Comparison of ENCODE assay signal across 9 cellular contexts in the genomic region with DNA sequence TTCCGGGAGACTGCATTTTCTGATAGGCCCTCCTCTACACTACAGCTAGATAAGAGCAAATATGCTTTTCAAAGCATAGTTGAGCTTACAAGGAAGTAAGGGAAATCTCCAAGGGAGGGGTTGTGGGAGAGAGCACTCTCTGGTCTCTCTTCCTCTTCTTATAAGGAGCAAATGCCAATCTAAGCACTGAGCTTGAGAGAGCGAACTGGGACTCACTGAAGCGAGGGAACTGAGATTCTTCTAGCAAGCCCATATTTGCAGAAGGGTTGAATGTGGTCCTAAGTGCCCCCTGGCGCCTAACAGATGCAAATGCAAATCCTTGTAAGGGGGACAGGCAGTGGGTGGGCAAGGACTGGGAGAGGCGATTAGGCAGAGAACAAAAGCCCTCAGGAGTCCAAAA.
DNase-seq lines count a peak whose midpoint lies in the region; ATAC-seq and TF ChIP-seq lines count a peak whose summit lies in the region.
"Had no signal": no experiment of that assay in that cellular context is flagged by ENCODE, and none has a peak within 500 bp of the region (broad histone marks: within the 10 kb centered on the region; RNA-seq: fewer than 3 reads in every experiment).

No MANE protein-coding gene starts in this region.

- H3K27ac ChIP-seq in mammary epithelial cell (ENCODE audit: insufficient read depth, low read depth, low read length) (no peak overlapping the region), lung (ENCODE audit: low read depth in 1 of 2, low read length in 1 of 2) (no peak overlapping the region)
- no peak overlapping the region for H3K27ac ChIP-seq in naive thymus-derived CD4-positive, alpha-beta T cell (ENCODE audit: low read depth, low read length)

- H3K4me3 ChIP-seq in HFF-Myc (replicated peaks; ENCODE audit: low read depth, low read length), result no peak overlapping the region
- no peak overlapping the region for H3K4me3 ChIP-seq in mammary epithelial cell (replicated peaks in 1 of 3; ENCODE audit: insufficient read depth in 1 of 3, low read depth in 2 of 3, low read length in 3 of 3)
- no peak overlapping the region for H3K4me3 ChIP-seq in lung
- no peak overlapping the region for H3K4me3 ChIP-seq in naive thymus-derived CD4-positive, alpha-beta T cell (ENCODE audit: low read length)

- H4K20me1 ChIP-seq in mammary epithelial cell (ENCODE audit: insufficient read depth, low read length), result no peaks in the 10 kb centered on the region

- peaks cover 3% of the 10 kb centered on the region for H3K4me1 Mint-ChIP-seq in activated CD8-positive, alpha-beta memory T cell treated with anti-CD3 and anti-CD28 coated beads, Interleukin-2, amount 10 ng/mL, durations not matched to agents 7 days and 5 days
- peaks cover 0 to 5% (median 0%) of the 10 kb centered on the region in 7 donors for H3K4me1 Mint-ChIP-seq in naive thymus-derived CD4-positive, alpha-beta T cell
- H3K4me1 Mint-ChIP-seq: central memory CD8-positive, alpha-beta T cell had no signal

- peak; percentile 45 for ATAC-seq in activated CD8-positive, alpha-beta memory T cell treated with anti-CD3 and anti-CD28 coated beads, Interleukin-2, amount 10 ng/mL, durations not matched to agents 7 days and 5 days
- peak; percentile 33 for ATAC-seq in lung (ENCODE audit: insufficient read depth, low FRiP score)
- ATAC-seq in naive thymus-derived CD4-positive, alpha-beta T cell, result no peak

- H3K36me3 Mint-ChIP-seq in activated CD8-positive, alpha-beta memory T cell treated with anti-CD3 and anti-CD28 coated beads, Interleukin-2, amount 10 ng/mL, durations not matched to agents 7 days and 5 days, result no peaks in the 10 kb centered on the region
- H3K36me3 Mint-ChIP-seq in naive thymus-derived CD4-positive, alpha-beta T cell, result no peaks in the 10 kb centered on the region

- H3K4me1 ChIP-seq in mammary epithelial cell (ENCODE audit: insufficient read depth, low read length) (no peaks in the 10 kb centered on the region), lung (ENCODE audit: control insufficient read depth in 2 of 2, insufficient read depth in 2 of 2, low read length in 2 of 2) (peaks cover 0 to 2% of the 10 kb centered on the region in 2 donors)
- no peaks in the 10 kb centered on the region for H3K4me1 ChIP-seq in naive thymus-derived CD4-positive, alpha-beta T cell (ENCODE audit: control insufficient read depth in 2 of 2, insufficient read depth in 2 of 2, low read length in 2 of 2)

- no peak overlapping the region for H3K27ac Mint-ChIP-seq in activated CD8-positive, alpha-beta memory T cell treated with anti-CD3 and anti-CD28 coated beads, Interleukin-2, amount 10 ng/mL, durations not matched to agents 7 days and 5 days
- H3K27ac Mint-ChIP-seq in naive thymus-derived CD4-positive, alpha-beta T cell, result no peak overlapping the region

- 78% methylated on average over 5 of the region's 5 CpGs for WGBS in mammary epithelial cell (ENCODE audit: low coverage, missing lambda C conversion rate)
- 19 to 24% methylated on average over 5 of the region's 5 CpGs for WGBS in lung, 2 donors

- no peaks in the 10 kb centered on the region for H3K9me3 Mint-ChIP-seq in activated CD8-positive, alpha-beta memory T cell treated with anti-CD3 and anti-CD28 coated beads, Interleukin-2, amount 10 ng/mL, durations not matched to agents 7 days and 5 days (ENCODE audit: low read depth)
- peaks cover 0 to 12% (median 0%) of the 10 kb centered on the region in 11 donors for H3K9me3 Mint-ChIP-seq in naive thymus-derived CD4-positive, alpha-beta T cell
- H3K9me3 Mint-ChIP-seq: central memory CD8-positive, alpha-beta T cell had no signal

- POLR2A ChIA-PET in naive thymus-derived CD4-positive, alpha-beta T cell (lab: Charles Lee), result no interaction called here

- H3K27me3 ChIP-seq in mammary epithelial cell (ENCODE audit: insufficient read depth, low read length) (no peaks in the 10 kb centered on the region), lung (ENCODE audit: control insufficient read depth, insufficient read depth) (no peaks in the 10 kb centered on the region)
- peaks cover 0 to 4% of the 10 kb centered on the region in 2 donors for H3K27me3 ChIP-seq in naive thymus-derived CD4-positive, alpha-beta T cell (ENCODE audit: control insufficient read depth in 2 of 2, insufficient read depth in 2 of 2, low read length in 2 of 2)

- no peak overlapping the region for H3K4me2 ChIP-seq in mammary epithelial cell (ENCODE audit: insufficient read depth, low read depth, low read length)

- H3K4me3 Mint-ChIP-seq in activated CD8-positive, alpha-beta memory T cell treated with anti-CD3 and anti-CD28 coated beads, Interleukin-2, amount 10 ng/mL, durations not matched to agents 7 days and 5 days, result no peak overlapping the region
- no peak overlapping the region for H3K4me3 Mint-ChIP-seq in naive thymus-derived CD4-positive, alpha-beta T cell
- H3K4me3 Mint-ChIP-seq: central memory CD8-positive, alpha-beta T cell had no signal

- TF ChIP-seq CTCF in HFF-Myc (IDR thresholded peaks at IDR 0.05; ENCODE audit: low read depth, low read length, missing control alignments), result peak; percentile 66
- peak; percentile 32 to 33 for TF ChIP-seq CTCF in mammary epithelial cell (conservative IDR thresholded peaks at IDR 0.05 in 1 of 2, IDR thresholded peaks at IDR 0.05 in 1 of 2; ENCODE audit: extremely low read depth in 1 of 2, insufficient read depth in 1 of 2, low read depth in 1 of 2, low read length in 2 of 2)
- peak; percentile 4 for TF ChIP-seq CTCF in lung (IDR thresholded peaks at IDR 0.05; ENCODE audit: control extremely low read depth, extremely low read depth)

- H3K79me2 ChIP-seq in mammary epithelial cell (ENCODE audit: insufficient read depth, low read length), result no peaks in the 10 kb centered on the region

- no peaks in the 10 kb centered on the region for H3K9me3 ChIP-seq in mammary epithelial cell (replicated peaks; ENCODE audit: insufficient read depth, low read length)
- H3K9me3 ChIP-seq in lung (ENCODE audit: control insufficient read depth in 2 of 2, insufficient read depth in 1 of 2, low read length in 1 of 2), result peaks cover 0 to 2% of the 10 kb centered on the region in 2 donors
- no peaks in the 10 kb centered on the region for H3K9me3 ChIP-seq in naive thymus-derived CD4-positive, alpha-beta T cell (ENCODE audit: control insufficient read depth in 2 of 3, low read length in 3 of 3)

- H3K27me3 Mint-ChIP-seq in activated CD8-positive, alpha-beta memory T cell treated with anti-CD3 and anti-CD28 coated beads, Interleukin-2, amount 10 ng/mL, durations not matched to agents 7 days and 5 days, result peaks cover 24% of the 10 kb centered on the region
- peaks cover 9 to 35% (median 30%) of the 10 kb centered on the region in 5 donors for H3K27me3 Mint-ChIP-seq in naive thymus-derived CD4-positive, alpha-beta T cell

- DNase-seq in activated CD8-positive, alpha-beta memory T cell treated with anti-CD3 and anti-CD28 coated beads, Interleukin-2, amount 10 ng/mL, durations not matched to agents 7 days and 5 days, result peak; percentile 46
- DNase-seq in activated CD8-positive, alpha-beta memory T cell treated with anti-CD3 and anti-CD28 coated beads, Interleukin-2, amount 50 U/mL, for 48 hours, result no peak
- DNase-seq in HFF-Myc (ENCODE audit: extremely low read depth, low read depth), result no peak
- peak; percentile 47 for DNase-seq in NCI-H2227 (lab: John Stamatoyannopoulos, UW; ENCODE audit: unreplicated experiment)
- no peak for DNase-seq in mammary epithelial cell
- no peak for DNase-seq in lung (ENCODE audit: low spot score)
- DNase-seq in naive thymus-derived CD4-positive, alpha-beta T cell, result no peak
- DNase-seq in NCI-H2171 (lab: John Stamatoyannopoulos, UW), result no peak

- H2AFZ ChIP-seq in mammary epithelial cell (ENCODE audit: low read depth, low read length), result no peak overlapping the region

- intact Hi-C loops in mammary epithelial cell (cut with micrococcal nuclease), result no loop called here
- intact Hi-C loops in naive thymus-derived CD4-positive, alpha-beta T cell (cut with micrococcal nuclease), result loop anchor here in 1 of 2 donors (5.0 kb wide), 1 partner anchor 816 kb away; a partner anchor contains a TSS

- dilution Hi-C loops in mammary epithelial cell (cut with HindIII; ENCODE audit: low sequenced_read_pairs), result no loop called here

- H3K36me3 ChIP-seq in mammary epithelial cell (ENCODE audit: insufficient read depth, low read length), result no peaks in the 10 kb centered on the region
- no peaks in the 10 kb centered on the region for H3K36me3 ChIP-seq in lung (ENCODE audit: control insufficient read depth in 2 of 2, insufficient read depth in 2 of 2, low read length in 2 of 2)
- H3K36me3 ChIP-seq in naive thymus-derived CD4-positive, alpha-beta T cell (ENCODE audit: control insufficient read depth in 2 of 3, insufficient read depth in 3 of 3, low read length in 3 of 3), result no peaks in the 10 kb centered on the region

- CTCF ChIA-PET in activated CD8-positive, alpha-beta memory T cell treated with anti-CD3 and anti-CD28 coated beads, Interleukin-2, amount 10 ng/mL, durations not matched to agents 7 days and 5 days (lab: Charles Lee), result interaction anchor here (0.7 to 1.4 kb wide), 5 partner anchors 9 to 100 kb away, joined by 3 to 6 read pairs (median 4); no protein-coding TSS in a partner anchor
- CTCF ChIA-PET in mammary epithelial cell (lab: Charles Lee; ENCODE audit: low non-redundant PET), result no interaction called here
- CTCF ChIA-PET in naive thymus-derived CD4-positive, alpha-beta T cell (lab: Charles Lee), result no interaction called here

- in situ Hi-C loops in mammary epithelial cell (cut with MboI; ENCODE audit: low sequenced_read_pairs in 2 of 2), result no loop called here

- BruUV-seq in mammary epithelial cell (replicated peaks; lab: Mats Ljungman, UMichigan), result no TSS peak

- no peak overlapping the region for H3K9ac ChIP-seq in mammary epithelial cell (ENCODE audit: insufficient read depth, low read length)

Comparison
In these comparisons a context has a peak if more than half of its experiments do, and no peak if none do; other contexts are left out.
1. DNase-seq: peak in activated CD8-positive, alpha-beta memory T cell treated with anti-CD3 and anti-CD28 coated beads, Interleukin-2, amount 10 ng/mL, durations not matched to agents 7 days and 5 days (single experiment) and NCI-H2227 (single experiment); none in activated CD8-positive, alpha-beta memory T cell treated with anti-CD3 and anti-CD28 coated beads, Interleukin-2, amount 50 U/mL, for 48 hours (single experiment), HFF-Myc (single experiment), mammary epithelial cell (single experiment), lung (single experiment), naive thymus-derived CD4-positive, alpha-beta T cell (0 of 9) and NCI-H2171 (single experiment).
2. CTCF ChIP-seq: peak in every context shown above with its lines; median percentile 66 in HFF-Myc; 32 in mammary epithelial cell; 4 in lung.